In genomic region chr17:82273327-82274133, GRCh38 we compare ENCODE assay signal across 1 cellular context.
A peak's percentile ranks its signal among the peaks of the same experiment; 100 is the strongest.
TF ChIP-seq lines count a peak whose summit lies in the region.

CSNK1D (minus strand) TSS chr17:82273700; CDS start chr17:82273381, 319 bp downstream.

TF ChIP-seq in HepG2, 621 proteins besides CTCF, POLR2A, EP300 and RAD21 (continued from another document):
- TF ChIP-seq ZNF362 (CRISPR knock-in tag; IDR thresholded peaks at IDR 0.05; ENCODE audit: borderline replicate concordance) (no peak), HDAC6 (IDR thresholded peaks at IDR 0.05; ENCODE audit: low read depth, low read length) (no peak), PPARG (CRISPR knock-in tag; conservative IDR thresholded peaks at IDR 0.05) (peak; percentile 42; the same call in 1 of the 2 replicates), KDM4B (CRISPR knock-in tag; IDR thresholded peaks at IDR 0.05) (peak; percentile 80; the same call in 1 of the 2 replicates), SNRNP70 (IDR thresholded peaks at IDR 0.05; ENCODE audit: low read depth, low read length) (no peak), PAF1 (CRISPR knock-in tag; IDR thresholded peaks at IDR 0.05) (no peak), ZNF501 (CRISPR knock-in tag; IDR thresholded peaks at IDR 0.05) (peak; percentile 91), NR2F6 (IDR thresholded peaks at IDR 0.05) (no peak), NR2F6 (CRISPR knock-in tag; IDR thresholded peaks at IDR 0.05) (0 out of 2 replicates have a peak, but pooled peaks have one; percentile 32), CENPX (CRISPR knock-in tag; IDR thresholded peaks at IDR 0.05) (no peak), ARHGAP35 (CRISPR knock-in tag; IDR thresholded peaks at IDR 0.05; ENCODE audit: borderline replicate concordance) (peak; percentile 96), ZBTB25 (CRISPR knock-in tag; IDR thresholded peaks at IDR 0.05) (peak; percentile 89; the same call in 1 of the 2 replicates), IRF9 (CRISPR knock-in tag; IDR thresholded peaks at IDR 0.05; ENCODE audit: borderline replicate concordance) (peak; percentile 95; the same call in 1 of the 2 replicates), ATF7 (IDR thresholded peaks at IDR 0.05) (peak; percentile 93), ATF7 (CRISPR knock-in tag; IDR thresholded peaks at IDR 0.05) (peak; percentile 96), TAF15 (IDR thresholded peaks at IDR 0.05; ENCODE audit: low read depth, low read length, poor library complexity, severe bottlenecking) (peak; percentile 34), ZNF343 (CRISPR knock-in tag; IDR thresholded peaks at IDR 0.05) (peak; percentile 92), ZEB1 (IDR thresholded peaks at IDR 0.05; ENCODE audit: insufficient replicate concordance, low read depth) (peak; percentile 79), ZNF605 (CRISPR knock-in tag; IDR thresholded peaks at IDR 0.05) (peak; percentile 86), ZNF276 (CRISPR knock-in tag; IDR thresholded peaks at IDR 0.05; ENCODE audit: low read depth) (peak; percentile 69; the same call in 1 of the 2 replicates), HMG20B (CRISPR knock-in tag; conservative IDR thresholded peaks at IDR 0.05) (no peak), ZNF557 (CRISPR knock-in tag; IDR thresholded peaks at IDR 0.05) (0 out of 2 replicates have a peak, but pooled peaks have one; percentile 68), RFX3 (CRISPR knock-in tag; IDR thresholded peaks at IDR 0.05) (0 out of 2 replicates have a peak, but pooled peaks have one; percentile 33)
- TF ChIP-seq, protein P1, sequence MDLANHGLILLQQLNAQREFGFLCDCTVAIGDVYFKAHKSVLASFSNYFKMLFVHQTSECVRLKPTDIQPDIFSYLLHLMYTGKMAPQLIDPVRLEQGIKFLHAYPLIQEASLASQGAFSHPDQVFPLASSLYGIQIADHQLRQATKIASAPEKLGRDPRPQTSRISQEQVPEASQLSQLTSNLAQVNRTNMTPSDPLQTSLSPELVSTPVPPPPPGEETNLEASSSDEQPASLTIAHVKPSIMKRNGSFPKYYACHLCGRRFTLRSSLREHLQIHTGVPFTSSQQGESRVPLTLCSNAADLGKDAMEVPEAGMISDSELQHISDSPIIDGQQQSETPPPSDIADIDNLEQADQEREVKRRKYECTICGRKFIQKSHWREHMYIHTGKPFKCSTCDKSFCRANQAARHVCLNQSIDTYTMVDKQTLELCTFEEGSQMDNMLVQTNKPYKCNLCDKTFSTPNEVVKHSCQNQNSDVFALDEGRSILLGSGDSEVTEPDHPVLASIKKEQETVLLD (CRISPR knock-in tag; IDR thresholded peaks at IDR 0.05; ENCODE audit: low read depth) = peak; percentile 79; the same call in 1 of the 2 replicates
TF ChIP-seq in HepG2: peak in this region for 357.
